1 cellular context compared by ENCODE assay signal in genomic region chr6:167850792-167851191, GRCh38.
TF ChIP-seq lines count a peak whose summit lies in the region.

No MANE protein-coding gene starts in this region.

TF ChIP-seq in HepG2, 621 proteins besides CTCF, POLR2A, EP300 and RAD21 (continued from another document):
- TF ChIP-seq MXD3 (CRISPR knock-in tag; IDR thresholded peaks at IDR 0.05) = no peak
- TF ChIP-seq CREBL2 (CRISPR knock-in tag; IDR thresholded peaks at IDR 0.05; ENCODE audit: borderline replicate concordance) = no peak
